ENCODE assay signal across 8 cellular contexts in genomic region chr7:92717982-92718716, GRCh38.
DNase-seq lines count a peak whose midpoint lies in the region; ATAC-seq and TF ChIP-seq lines count a peak whose summit lies in the region.

No MANE protein-coding gene starts in this region.

- H3K36me3 ChIP-seq in ACC112 (ENCODE audit: insufficient read depth, low read length) (peaks cover 8% of the 10 kb centered on the region; the same call in 1 of the 2 replicates), KMS-11 (ENCODE audit: insufficient read depth) (peaks cover 7% of the 10 kb centered on the region; the same call in 1 of the 2 replicates), mesodermal cell (ENCODE audit: control insufficient read depth, insufficient read depth, low read length) (peaks cover 39% of the 10 kb centered on the region)

- H3K79me2 ChIP-seq in ACC112 (ENCODE audit: control insufficient read depth, insufficient read depth, low read length, unreplicated experiment) (peaks cover 51% of the 10 kb centered on the region), KMS-11 (ENCODE audit: insufficient read depth, low read depth) (peaks cover 95% of the 10 kb centered on the region)

- H3K27ac ChIP-seq in ACC112 (ENCODE audit: low read depth, low read length) (peak overlapping the region; percentile 20; the same call in 1 of the 2 replicates), KMS-11 (peak overlapping the region; percentile 76), mesodermal cell (ENCODE audit: low read depth, low read length, severe bottlenecking) (peak overlapping the region; percentile 25)

- ATAC-seq in GM19351 (IDR thresholded peaks at IDR 0.05; ENCODE audit: unreplicated experiment), result peak; percentile 74

- H3K27me3 ChIP-seq in ACC112 (ENCODE audit: insufficient read depth, low read length) (no peaks in the 10 kb centered on the region), KMS-11 (ENCODE audit: insufficient read depth, low read depth) (no peaks in the 10 kb centered on the region)

- peaks cover 23% of the 10 kb centered on the region for H3K4me1 ChIP-seq in ACC112 (ENCODE audit: control insufficient read depth, insufficient read depth, low read length, unreplicated experiment)
- peaks cover 95% of the 10 kb centered on the region for H3K4me1 ChIP-seq in KMS-11 (ENCODE audit: low read depth, poor library complexity, severe bottlenecking)
- H3K4me1 ChIP-seq in mesodermal cell (ENCODE audit: control insufficient read depth, insufficient read depth, low read length, poor library complexity, severe bottlenecking), result peaks cover 6% of the 10 kb centered on the region

- H2AFZ ChIP-seq in ACC112 (ENCODE audit: low read length, unreplicated experiment) (no peak overlapping the region), KMS-11 (ENCODE audit: low read depth) (no peak overlapping the region)

- H4K20me1 ChIP-seq in KMS-11 (ENCODE audit: insufficient read depth), result no peaks in the 10 kb centered on the region

- H3K4me3 ChIP-seq in ACC112 (ENCODE audit: low read depth, low read length), result peak overlapping the region; percentile 9; the same call in 1 of the 2 replicates
- H3K4me3 ChIP-seq in KMS-11 (IDR thresholded peaks at IDR 0.05; ENCODE audit: insufficient read depth, low read depth, low read length), result no peak overlapping the region
- H3K4me3 ChIP-seq in choroid plexus epithelial cell (ENCODE audit: low read depth, low read length), result no peak overlapping the region
- H3K4me3 ChIP-seq in mesodermal cell (ENCODE audit: extremely low read depth, insufficient read depth, low read length, poor library complexity, severe bottlenecking), result no peak overlapping the region

- H3K4me2 ChIP-seq in KMS-11, result peak overlapping the region; percentile 66

- H3K9me3 ChIP-seq in mesodermal cell (ENCODE audit: control insufficient read depth, low read length), result no peaks in the 10 kb centered on the region

- no peak overlapping the region for H3K9ac ChIP-seq in KMS-11

- WGBS in mesodermal cell (ENCODE audit: insufficient coverage in 2 of 2), 2 experiments, result 93% methylated on average over 10 to 11 of the region's 19 CpGs

- DNase-seq in activated CD4-positive, CD25-positive, alpha-beta regulatory T cell treated with anti-CD3 and anti-CD28 coated beads, Interleukin-2, amount 50 U/mL, for 72 hours, result peak; percentile 38
- DNase-seq in choroid plexus epithelial cell (ENCODE audit: low read depth) (peak; percentile 52), GM19238 (ENCODE audit: insufficient read length, low spot score) (no peak)
- DNase-seq in stimulated activated CD8-positive, alpha-beta memory T cell treated with anti-CD3 and anti-CD28 coated beads, Interleukin-2, amount 100 ng/mL, for 1 hour (ENCODE audit: low read depth in 2 of 2), result peak; percentile 9 to 19

- no peak for TF ChIP-seq CTCF in KMS-11 (conservative IDR thresholded peaks at IDR 0.05; ENCODE audit: low read depth, low read length)
- no peak for TF ChIP-seq CTCF in choroid plexus epithelial cell (conservative IDR thresholded peaks at IDR 0.05; ENCODE audit: low read depth, low read length)

Comparison
In these comparisons a context has a peak if more than half of its experiments do, and no peak if none do; other contexts are left out.
1. H3K27ac ChIP-seq: peak in every context shown above with its lines; median percentile 76 in KMS-11; 25 in mesodermal cell; 20 in ACC112.